In the genomic region with DNA sequence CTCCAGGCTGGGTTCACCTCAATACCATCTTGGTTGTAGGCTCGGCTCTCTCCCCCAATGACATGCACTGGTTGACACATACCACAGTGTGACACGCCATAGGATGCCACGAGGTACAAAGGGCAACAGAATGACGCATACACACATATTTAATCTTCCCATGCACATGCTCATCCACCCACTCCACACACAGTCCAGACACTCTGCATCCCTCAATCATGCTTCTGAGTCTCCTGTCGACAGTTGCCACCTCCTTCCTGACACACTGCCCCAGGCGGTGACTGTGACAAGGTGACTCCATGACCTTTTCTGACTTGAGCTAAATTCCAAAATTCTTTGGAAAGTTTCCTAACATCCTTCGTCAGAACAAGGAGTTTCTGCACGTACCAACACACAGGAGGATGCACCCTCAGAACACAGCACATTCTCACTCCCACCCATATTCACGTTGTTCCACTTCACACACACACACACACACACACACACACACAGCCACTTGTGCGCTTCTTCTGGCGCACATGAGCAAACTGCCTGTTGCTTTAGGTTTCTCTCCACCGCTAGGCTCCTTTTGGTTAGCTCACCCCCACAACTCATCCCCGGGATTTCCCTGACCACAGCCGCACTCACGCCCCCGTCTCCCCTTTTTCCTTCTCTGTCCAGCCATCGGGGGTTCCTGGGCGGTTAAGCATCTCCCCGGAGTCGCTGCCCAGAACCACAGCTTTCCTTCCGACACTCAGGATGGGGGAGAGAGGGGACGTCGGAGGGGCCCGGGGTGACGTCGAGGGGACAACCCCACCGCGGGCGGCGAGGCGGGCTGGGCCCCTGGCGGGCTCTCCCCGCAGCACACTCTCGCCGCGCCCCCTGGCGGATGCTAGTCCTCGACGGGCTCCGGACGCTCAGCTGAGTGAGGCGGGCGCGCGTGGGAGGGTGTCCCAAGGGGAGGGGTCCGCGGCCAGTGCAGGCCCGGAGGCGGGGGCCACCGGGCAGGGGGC, we compare ENCODE assay signal across 1 cellular context.
A peak's percentile ranks its signal among the peaks of the same experiment; 100 is the strongest.
TF ChIP-seq lines count a peak whose summit lies in the region.

No MANE protein-coding gene starts in this region.

TF ChIP-seq in GM12878, 131 proteins besides CTCF, POLR2A, EP300 and RAD21 (continued from another document and continues in another):
- TF ChIP-seq, protein P1, sequence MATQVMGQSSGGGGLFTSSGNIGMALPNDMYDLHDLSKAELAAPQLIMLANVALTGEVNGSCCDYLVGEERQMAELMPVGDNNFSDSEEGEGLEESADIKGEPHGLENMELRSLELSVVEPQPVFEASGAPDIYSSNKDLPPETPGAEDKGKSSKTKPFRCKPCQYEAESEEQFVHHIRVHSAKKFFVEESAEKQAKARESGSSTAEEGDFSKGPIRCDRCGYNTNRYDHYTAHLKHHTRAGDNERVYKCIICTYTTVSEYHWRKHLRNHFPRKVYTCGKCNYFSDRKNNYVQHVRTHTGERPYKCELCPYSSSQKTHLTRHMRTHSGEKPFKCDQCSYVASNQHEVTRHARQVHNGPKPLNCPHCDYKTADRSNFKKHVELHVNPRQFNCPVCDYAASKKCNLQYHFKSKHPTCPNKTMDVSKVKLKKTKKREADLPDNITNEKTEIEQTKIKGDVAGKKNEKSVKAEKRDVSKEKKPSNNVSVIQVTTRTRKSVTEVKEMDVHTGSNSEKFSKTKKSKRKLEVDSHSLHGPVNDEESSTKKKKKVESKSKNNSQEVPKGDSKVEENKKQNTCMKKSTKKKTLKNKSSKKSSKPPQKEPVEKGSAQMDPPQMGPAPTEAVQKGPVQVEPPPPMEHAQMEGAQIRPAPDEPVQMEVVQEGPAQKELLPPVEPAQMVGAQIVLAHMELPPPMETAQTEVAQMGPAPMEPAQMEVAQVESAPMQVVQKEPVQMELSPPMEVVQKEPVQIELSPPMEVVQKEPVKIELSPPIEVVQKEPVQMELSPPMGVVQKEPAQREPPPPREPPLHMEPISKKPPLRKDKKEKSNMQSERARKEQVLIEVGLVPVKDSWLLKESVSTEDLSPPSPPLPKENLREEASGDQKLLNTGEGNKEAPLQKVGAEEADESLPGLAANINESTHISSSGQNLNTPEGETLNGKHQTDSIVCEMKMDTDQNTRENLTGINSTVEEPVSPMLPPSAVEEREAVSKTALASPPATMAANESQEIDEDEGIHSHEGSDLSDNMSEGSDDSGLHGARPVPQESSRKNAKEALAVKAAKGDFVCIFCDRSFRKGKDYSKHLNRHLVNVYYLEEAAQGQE (IDR thresholded peaks at IDR 0.05; ENCODE audit: low read depth, low read length) = no peak
- TF ChIP-seq POU2F2 (IDR thresholded peaks at IDR 0.05; ENCODE audit: borderline replicate concordance, low read depth, low read length) (no peak), EGR1 (IDR thresholded peaks at IDR 0.05; ENCODE audit: borderline replicate concordance in 1 of 2, low read depth in 2 of 2, low read length in 2 of 2) (peak in 1 of 2 experiments; percentile 85; a peak in 2 of 3 replicates), ZNF592 (IDR thresholded peaks at IDR 0.05) (no peak), NFXL1 (IDR thresholded peaks at IDR 0.05; ENCODE audit: borderline replicate concordance) (no peak), JUND (IDR thresholded peaks at IDR 0.05; ENCODE audit: low read depth, low read length) (no peak), BMI1 (IDR thresholded peaks at IDR 0.05; ENCODE audit: borderline replicate concordance) (0 out of 2 replicates have a peak, but pooled peaks have one; percentile 19), ZNF384 (IDR thresholded peaks at IDR 0.05; ENCODE audit: borderline replicate concordance, low read depth, low read length) (no peak), ZNF217 (IDR thresholded peaks at IDR 0.05) (no peak), KDM1A (IDR thresholded peaks at IDR 0.05; ENCODE audit: borderline replicate concordance) (no peak), SPI1 (IDR thresholded peaks at IDR 0.05; ENCODE audit: borderline replicate concordance, insufficient read depth, low read depth, low read length) (no peak), CBX5 (IDR thresholded peaks at IDR 0.05; ENCODE audit: low read depth) (0 out of 2 replicates have a peak, but pooled peaks have one; percentile 11), CREB1 (IDR thresholded peaks at IDR 0.05; ENCODE audit: low read depth) (peak; percentile 74), PAX5 (IDR thresholded peaks at IDR 0.05; ENCODE audit: borderline replicate concordance, low read depth, low read length) (no peak), SUZ12 (IDR thresholded peaks at IDR 0.05; ENCODE audit: unreplicated experiment) (no peak), PKNOX1 (IDR thresholded peaks at IDR 0.05) (no peak), NRF1 (conservative IDR thresholded peaks at IDR 0.05; ENCODE audit: low read depth, low read length) (no peak), ELK1 (IDR thresholded peaks at IDR 0.05; ENCODE audit: low read depth, low read length) (no peak), ETV6 (conservative IDR thresholded peaks at IDR 0.05 in 1 of 2, IDR thresholded peaks at IDR 0.05 in 1 of 2; ENCODE audit: borderline replicate concordance in 1 of 2, low read depth in 1 of 2) (no peak), BRCA1 (IDR thresholded peaks at IDR 0.05; ENCODE audit: low read depth, low read length) (no peak), YBX1 (IDR thresholded peaks at IDR 0.05) (no peak), KAT2A (conservative IDR thresholded peaks at IDR 0.05; ENCODE audit: control insufficient read depth, low read depth, low read length) (no peak), SREBF1 (IDR thresholded peaks at IDR 0.05; ENCODE audit: low read length) (no peak), FOS (IDR thresholded peaks at IDR 0.05; ENCODE audit: borderline replicate concordance, extremely low read depth, insufficient read length) (no peak), NFYA (IDR thresholded peaks at IDR 0.05; ENCODE audit: borderline replicate concordance, low read depth, low read length) (no peak), ZBTB33 (IDR thresholded peaks at IDR 0.05) (no peak), HCFC1 (IDR thresholded peaks at IDR 0.05; ENCODE audit: low read length) (no peak), RBBP5 (conservative IDR thresholded peaks at IDR 0.05) (no peak), SIN3A (IDR thresholded peaks at IDR 0.05; ENCODE audit: low read depth, low read length) (no peak), ASH2L (IDR thresholded peaks at IDR 0.05; ENCODE audit: borderline replicate concordance, low read depth) (no peak), TCF7 (IDR thresholded peaks at IDR 0.05; ENCODE audit: borderline replicate concordance) (no peak), BACH1 (IDR thresholded peaks at IDR 0.05; ENCODE audit: borderline replicate concordance) (peak; percentile 22; the same call in 1 of the 2 replicates), ZNF207 (IDR thresholded peaks at IDR 0.05; ENCODE audit: borderline replicate concordance) (no peak)
- TF ChIP-seq, protein P2, sequence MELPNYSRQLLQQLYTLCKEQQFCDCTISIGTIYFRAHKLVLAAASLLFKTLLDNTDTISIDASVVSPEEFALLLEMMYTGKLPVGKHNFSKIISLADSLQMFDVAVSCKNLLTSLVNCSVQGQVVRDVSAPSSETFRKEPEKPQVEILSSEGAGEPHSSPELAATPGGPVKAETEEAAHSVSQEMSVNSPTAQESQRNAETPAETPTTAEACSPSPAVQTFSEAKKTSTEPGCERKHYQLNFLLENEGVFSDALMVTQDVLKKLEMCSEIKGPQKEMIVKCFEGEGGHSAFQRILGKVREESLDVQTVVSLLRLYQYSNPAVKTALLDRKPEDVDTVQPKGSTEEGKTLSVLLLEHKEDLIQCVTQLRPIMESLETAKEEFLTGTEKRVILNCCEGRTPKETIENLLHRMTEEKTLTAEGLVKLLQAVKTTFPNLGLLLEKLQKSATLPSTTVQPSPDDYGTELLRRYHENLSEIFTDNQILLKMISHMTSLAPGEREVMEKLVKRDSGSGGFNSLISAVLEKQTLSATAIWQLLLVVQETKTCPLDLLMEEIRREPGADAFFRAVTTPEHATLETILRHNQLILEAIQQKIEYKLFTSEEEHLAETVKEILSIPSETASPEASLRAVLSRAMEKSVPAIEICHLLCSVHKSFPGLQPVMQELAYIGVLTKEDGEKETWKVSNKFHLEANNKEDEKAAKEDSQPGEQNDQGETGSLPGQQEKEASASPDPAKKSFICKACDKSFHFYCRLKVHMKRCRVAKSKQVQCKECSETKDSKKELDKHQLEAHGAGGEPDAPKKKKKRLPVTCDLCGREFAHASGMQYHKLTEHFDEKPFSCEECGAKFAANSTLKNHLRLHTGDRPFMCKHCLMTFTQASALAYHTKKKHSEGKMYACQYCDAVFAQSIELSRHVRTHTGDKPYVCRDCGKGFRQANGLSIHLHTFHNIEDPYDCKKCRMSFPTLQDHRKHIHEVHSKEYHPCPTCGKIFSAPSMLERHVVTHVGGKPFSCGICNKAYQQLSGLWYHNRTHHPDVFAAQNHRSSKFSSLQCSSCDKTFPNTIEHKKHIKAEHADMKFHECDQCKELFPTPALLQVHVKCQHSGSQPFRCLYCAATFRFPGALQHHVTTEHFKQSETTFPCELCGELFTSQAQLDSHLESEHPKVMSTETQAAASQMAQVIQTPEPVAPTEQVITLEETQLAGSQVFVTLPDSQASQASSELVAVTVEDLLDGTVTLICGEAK (IDR thresholded peaks at IDR 0.05; ENCODE audit: borderline replicate concordance) = no peak
- TF ChIP-seq, protein P3, sequence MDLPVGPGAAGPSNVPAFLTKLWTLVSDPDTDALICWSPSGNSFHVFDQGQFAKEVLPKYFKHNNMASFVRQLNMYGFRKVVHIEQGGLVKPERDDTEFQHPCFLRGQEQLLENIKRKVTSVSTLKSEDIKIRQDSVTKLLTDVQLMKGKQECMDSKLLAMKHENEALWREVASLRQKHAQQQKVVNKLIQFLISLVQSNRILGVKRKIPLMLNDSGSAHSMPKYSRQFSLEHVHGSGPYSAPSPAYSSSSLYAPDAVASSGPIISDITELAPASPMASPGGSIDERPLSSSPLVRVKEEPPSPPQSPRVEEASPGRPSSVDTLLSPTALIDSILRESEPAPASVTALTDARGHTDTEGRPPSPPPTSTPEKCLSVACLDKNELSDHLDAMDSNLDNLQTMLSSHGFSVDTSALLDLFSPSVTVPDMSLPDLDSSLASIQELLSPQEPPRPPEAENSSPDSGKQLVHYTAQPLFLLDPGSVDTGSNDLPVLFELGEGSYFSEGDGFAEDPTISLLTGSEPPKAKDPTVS (IDR thresholded peaks at IDR 0.05; ENCODE audit: low read depth, low read length) = no peak
